ENCODE assay signal across 8 cellular contexts in genomic region chr10:323651-324293, GRCh38.
DNase-seq lines count a peak whose midpoint lies in the region; ATAC-seq and TF ChIP-seq lines count a peak whose summit lies in the region.

No MANE protein-coding gene starts in this region.

- TF ChIP-seq CTCF in esophagus muscularis mucosa (IDR thresholded peaks at IDR 0.05) (no peak), omental fat pad (IDR thresholded peaks at IDR 0.05) (no peak)

- 22% methylated on average over 15 of the region's 15 CpGs for WGBS in esophagus muscularis mucosa

- DNase-seq in CD1c-positive myeloid dendritic cell (ENCODE audit: extremely low spot score) (peak; percentile 53), HS-27A (ENCODE audit: low read depth) (peak; percentile 66), esophagus muscularis mucosa (ENCODE audit: extremely low spot score) (peak; percentile 97), omental fat pad (ENCODE audit: low spot score) (peak; percentile 62), D341Med (ENCODE audit: low spot score) (no peak), NCI-H1417 (lab: John Stamatoyannopoulos, UW) (no peak)
- DNase-seq in activated CD4-positive, alpha-beta T cell treated with anti-CD3 and anti-CD28 coated beads, Interleukin-2, amount 50 U/mL, for 1 hour: peak; percentile 33

- no peaks in the 10 kb centered on the region for H3K27me3 ChIP-seq in esophagus muscularis mucosa

- H3K36me3 ChIP-seq in esophagus muscularis mucosa: peaks cover 10 to 53% (median 40%) of the 10 kb centered on the region in 4 donors

- intact Hi-C loops in esophagus muscularis mucosa (cut with DNase I): no loop called here

- H3K4me3 ChIP-seq in esophagus muscularis mucosa: peak overlapping the region; percentile 14 to 37 (median 24)

- H3K27ac ChIP-seq in esophagus muscularis mucosa (replicated peaks in 1 of 4): peak overlapping the region; percentile 46 to 78 (median 60)

- H3K9me3 ChIP-seq in esophagus muscularis mucosa: no peaks in the 10 kb centered on the region

- TF ChIP-seq EP300 in esophagus muscularis mucosa (IDR thresholded peaks at IDR 0.05): no peak

- peaks cover 2 to 14% (median 11%) of the 10 kb centered on the region in 4 donors for H3K4me1 ChIP-seq in esophagus muscularis mucosa

- ATAC-seq in GM21390 (IDR thresholded peaks at IDR 0.05; ENCODE audit: unreplicated experiment): peak; percentile 95
- peak; percentile 99 for ATAC-seq in omental fat pad (ENCODE audit: low FRiP score)

- no peak for TF ChIP-seq POLR2A in esophagus muscularis mucosa (IDR thresholded peaks at IDR 0.05; ENCODE audit: low read depth)

Comparison
In these comparisons a context has a peak if more than half of its experiments do, and no peak if none do; other contexts are left out.
1. DNase-seq: peak in CD1c-positive myeloid dendritic cell (single experiment), HS-27A (single experiment), activated CD4-positive, alpha-beta T cell treated with anti-CD3 and anti-CD28 coated beads, Interleukin-2, amount 50 U/mL, for 1 hour (single experiment), esophagus muscularis mucosa (single experiment) and omental fat pad (single experiment); none in D341Med (single experiment) and NCI-H1417 (0 of 3).